1 cellular context compared by ENCODE assay signal in genomic region chr1:3722846-3723245, GRCh38.
TF ChIP-seq lines count a peak whose summit lies in the region.

No MANE protein-coding gene starts in this region.

TF ChIP-seq in HepG2, 621 proteins besides CTCF, POLR2A, EP300 and RAD21:
- TF ChIP-seq HNRNPL (IDR thresholded peaks at IDR 0.05; ENCODE audit: low read depth, low read length): peak; percentile 95
- TF ChIP-seq RNF2 (conservative IDR thresholded peaks at IDR 0.05; ENCODE audit: low read depth): no peak
